In the genomic region with DNA sequence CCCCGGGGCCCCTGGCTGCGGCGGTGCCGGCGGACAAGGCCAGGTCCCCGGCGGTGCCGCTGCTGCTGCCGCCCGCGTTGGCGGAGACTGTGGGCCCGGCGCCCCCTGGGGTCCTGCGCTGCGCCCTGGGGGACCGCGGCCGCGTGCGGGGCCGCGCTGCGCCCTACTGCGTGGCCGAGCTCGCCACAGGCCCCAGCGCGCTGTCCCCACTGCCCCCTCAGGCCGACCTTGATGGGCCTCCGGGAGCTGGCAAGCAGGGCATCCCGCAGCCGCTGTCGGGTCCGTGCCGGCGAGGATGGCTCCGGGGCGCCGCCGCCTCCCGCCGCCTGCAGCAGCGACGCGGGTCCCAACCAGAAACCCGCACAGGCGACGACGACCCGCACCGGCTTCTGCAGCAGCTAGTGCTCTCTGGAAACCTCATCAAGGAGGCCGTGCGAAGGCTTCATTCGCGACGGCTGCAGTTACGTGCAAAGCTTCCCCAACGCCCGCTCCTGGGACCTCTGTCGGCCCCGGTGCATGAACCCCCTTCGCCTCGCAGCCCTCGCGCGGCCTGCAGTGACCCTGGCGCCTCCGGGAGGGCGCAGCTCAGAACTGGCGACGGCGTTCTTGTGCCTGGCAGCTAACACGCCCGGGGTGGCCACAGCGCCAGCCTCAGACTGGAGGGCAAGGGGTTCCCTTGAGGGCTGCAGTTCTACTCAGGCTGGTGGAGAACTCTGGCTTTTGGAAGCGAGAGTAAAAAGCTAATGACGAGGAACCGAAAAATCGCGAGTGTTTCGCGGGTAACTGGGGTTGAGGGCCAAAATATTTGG, we compare ENCODE assay signal across 1 cellular context.
TF ChIP-seq lines count a peak whose summit lies in the region.

No MANE protein-coding gene starts in this region.

TF ChIP-seq in K562, 482 proteins besides CTCF, POLR2A, EP300 and RAD21:
- TF ChIP-seq RUNX1 (IDR thresholded peaks at IDR 0.05; ENCODE audit: low read depth) (no peak), ZBTB7A (IDR thresholded peaks at IDR 0.05; ENCODE audit: borderline replicate concordance, control insufficient read depth, low read depth, low read length) (peak; percentile 66; the same call in 1 of the 2 replicates), SAP30 (IDR thresholded peaks at IDR 0.05; ENCODE audit: borderline replicate concordance, insufficient read depth, low read depth, low read length, poor library complexity, severe bottlenecking) (peak; percentile 2), ZNF133 (CRISPR knock-in tag; IDR thresholded peaks at IDR 0.05) (no peak), RHOXF2B (CRISPR knock-in tag; conservative IDR thresholded peaks at IDR 0.05) (no peak), ZFX (CRISPR knock-in tag; IDR thresholded peaks at IDR 0.05) (peak; percentile 22; the same call in 1 of the 2 replicates), ZNF583 (CRISPR knock-in tag; IDR thresholded peaks at IDR 0.05) (no peak), MTF1 (CRISPR knock-in tag; IDR thresholded peaks at IDR 0.05; ENCODE audit: borderline replicate concordance) (no peak), ZBTB33 (CRISPR knock-in tag; IDR thresholded peaks at IDR 0.05) (peak; percentile 82), RBFOX2 (IDR thresholded peaks at IDR 0.05; ENCODE audit: low read depth, low read length) (0 out of 2 replicates have a peak, but pooled peaks have one; percentile 10), ZNF436 (CRISPR knock-in tag; IDR thresholded peaks at IDR 0.05) (no peak), HNRNPH1 (optimal IDR thresholded peaks at IDR 0.05; ENCODE audit: low read depth, low read length) (no peak), CBFA2T2 (conservative IDR thresholded peaks at IDR 0.05) (no peak), MYC (IDR thresholded peaks at IDR 0.05; ENCODE audit: low read depth, low read length) (0 out of 2 replicates have a peak, but pooled peaks have one; percentile 4), MYC (CRISPR knock-in tag; IDR thresholded peaks at IDR 0.05; ENCODE audit: borderline replicate concordance, low read depth) (no peak), THRAP3 (IDR thresholded peaks at IDR 0.05; ENCODE audit: borderline replicate concordance) (no peak), RBBP5 (IDR thresholded peaks at IDR 0.05; ENCODE audit: borderline replicate concordance, insufficient read depth, low read length, poor library complexity, severe bottlenecking) (peak; percentile 72), ZNF764 (CRISPR knock-in tag; IDR thresholded peaks at IDR 0.05; ENCODE audit: low read depth) (no peak), HDAC3 (IDR thresholded peaks at IDR 0.05; ENCODE audit: borderline replicate concordance, partially characterized antibody) (no peak), SMAD2 (IDR thresholded peaks at IDR 0.05; ENCODE audit: low read depth, low read length) (no peak)
